In the genomic region with DNA sequence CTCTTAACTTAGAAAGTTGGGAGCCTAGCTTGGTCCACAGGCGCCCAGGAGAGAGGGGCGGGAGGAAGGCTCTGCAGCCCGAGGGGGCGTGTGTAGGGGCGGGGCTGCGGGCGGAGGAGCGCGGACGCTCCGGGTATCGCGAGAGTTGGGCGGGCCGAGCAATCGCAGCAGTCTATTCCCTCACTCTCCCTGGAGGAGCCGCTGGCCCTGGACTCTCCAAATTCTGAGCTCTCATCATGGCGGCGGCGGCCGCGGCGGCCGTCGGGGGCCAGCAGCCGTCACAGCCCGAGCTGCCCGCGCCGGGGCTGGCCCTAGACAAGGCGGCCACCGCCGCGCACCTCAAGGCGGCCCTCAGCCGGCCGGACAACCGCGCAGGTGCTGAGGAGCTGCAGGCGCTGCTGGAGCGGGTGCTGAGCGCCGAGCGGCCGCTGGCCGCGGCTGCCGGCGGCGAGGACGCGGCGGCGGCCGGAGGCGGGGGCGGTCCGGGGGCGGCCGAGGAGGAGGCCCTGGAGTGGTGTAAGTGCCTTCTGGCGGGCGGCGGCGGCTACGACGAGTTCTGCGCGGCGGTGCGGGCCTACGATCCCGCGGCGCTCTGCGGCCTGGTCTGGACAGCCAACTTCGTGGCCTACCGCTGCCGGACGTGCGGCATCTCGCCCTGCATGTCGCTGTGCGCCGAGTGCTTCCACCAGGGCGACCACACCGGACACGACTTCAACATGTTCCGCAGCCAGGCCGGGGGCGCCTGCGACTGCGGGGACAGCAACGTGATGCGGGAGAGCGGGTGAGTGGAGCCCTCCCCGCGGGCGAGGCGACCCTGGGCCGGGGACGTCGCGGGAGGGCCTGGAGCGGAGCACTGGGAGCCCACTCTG, we compare ENCODE assay signal across 1 cellular context.
TF ChIP-seq lines count a peak whose summit lies in the region.

A gene with protein sequence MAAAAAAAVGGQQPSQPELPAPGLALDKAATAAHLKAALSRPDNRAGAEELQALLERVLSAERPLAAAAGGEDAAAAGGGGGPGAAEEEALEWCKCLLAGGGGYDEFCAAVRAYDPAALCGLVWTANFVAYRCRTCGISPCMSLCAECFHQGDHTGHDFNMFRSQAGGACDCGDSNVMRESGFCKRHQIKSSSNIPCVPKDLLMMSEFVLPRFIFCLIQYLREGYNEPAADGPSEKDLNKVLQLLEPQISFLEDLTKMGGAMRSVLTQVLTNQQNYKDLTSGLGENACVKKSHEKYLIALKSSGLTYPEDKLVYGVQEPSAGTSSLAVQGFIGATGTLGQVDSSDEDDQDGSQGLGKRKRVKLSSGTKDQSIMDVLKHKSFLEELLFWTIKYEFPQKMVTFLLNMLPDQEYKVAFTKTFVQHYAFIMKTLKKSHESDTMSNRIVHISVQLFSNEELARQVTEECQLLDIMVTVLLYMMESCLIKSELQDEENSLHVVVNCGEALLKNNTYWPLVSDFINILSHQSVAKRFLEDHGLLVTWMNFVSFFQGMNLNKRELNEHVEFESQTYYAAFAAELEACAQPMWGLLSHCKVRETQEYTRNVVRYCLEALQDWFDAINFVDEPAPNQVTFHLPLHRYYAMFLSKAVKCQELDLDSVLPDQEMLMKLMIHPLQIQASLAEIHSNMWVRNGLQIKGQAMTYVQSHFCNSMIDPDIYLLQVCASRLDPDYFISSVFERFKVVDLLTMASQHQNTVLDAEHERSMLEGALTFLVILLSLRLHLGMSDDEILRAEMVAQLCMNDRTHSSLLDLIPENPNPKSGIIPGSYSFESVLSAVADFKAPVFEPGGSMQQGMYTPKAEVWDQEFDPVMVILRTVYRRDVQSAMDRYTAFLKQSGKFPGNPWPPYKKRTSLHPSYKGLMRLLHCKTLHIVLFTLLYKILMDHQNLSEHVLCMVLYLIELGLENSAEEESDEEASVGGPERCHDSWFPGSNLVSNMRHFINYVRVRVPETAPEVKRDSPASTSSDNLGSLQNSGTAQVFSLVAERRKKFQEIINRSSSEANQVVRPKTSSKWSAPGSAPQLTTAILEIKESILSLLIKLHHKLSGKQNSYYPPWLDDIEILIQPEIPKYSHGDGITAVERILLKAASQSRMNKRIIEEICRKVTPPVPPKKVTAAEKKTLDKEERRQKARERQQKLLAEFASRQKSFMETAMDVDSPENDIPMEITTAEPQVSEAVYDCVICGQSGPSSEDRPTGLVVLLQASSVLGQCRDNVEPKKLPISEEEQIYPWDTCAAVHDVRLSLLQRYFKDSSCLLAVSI (N-terminal part only) (plus strand): TSS at position 183 of the 869 bp plus-strand sequence. CDS start 54 bp downstream, at position 237.

TF ChIP-seq in K562, 482 proteins besides CTCF, POLR2A, EP300 and RAD21 (continued from another document):
- TF ChIP-seq, protein P1, sequence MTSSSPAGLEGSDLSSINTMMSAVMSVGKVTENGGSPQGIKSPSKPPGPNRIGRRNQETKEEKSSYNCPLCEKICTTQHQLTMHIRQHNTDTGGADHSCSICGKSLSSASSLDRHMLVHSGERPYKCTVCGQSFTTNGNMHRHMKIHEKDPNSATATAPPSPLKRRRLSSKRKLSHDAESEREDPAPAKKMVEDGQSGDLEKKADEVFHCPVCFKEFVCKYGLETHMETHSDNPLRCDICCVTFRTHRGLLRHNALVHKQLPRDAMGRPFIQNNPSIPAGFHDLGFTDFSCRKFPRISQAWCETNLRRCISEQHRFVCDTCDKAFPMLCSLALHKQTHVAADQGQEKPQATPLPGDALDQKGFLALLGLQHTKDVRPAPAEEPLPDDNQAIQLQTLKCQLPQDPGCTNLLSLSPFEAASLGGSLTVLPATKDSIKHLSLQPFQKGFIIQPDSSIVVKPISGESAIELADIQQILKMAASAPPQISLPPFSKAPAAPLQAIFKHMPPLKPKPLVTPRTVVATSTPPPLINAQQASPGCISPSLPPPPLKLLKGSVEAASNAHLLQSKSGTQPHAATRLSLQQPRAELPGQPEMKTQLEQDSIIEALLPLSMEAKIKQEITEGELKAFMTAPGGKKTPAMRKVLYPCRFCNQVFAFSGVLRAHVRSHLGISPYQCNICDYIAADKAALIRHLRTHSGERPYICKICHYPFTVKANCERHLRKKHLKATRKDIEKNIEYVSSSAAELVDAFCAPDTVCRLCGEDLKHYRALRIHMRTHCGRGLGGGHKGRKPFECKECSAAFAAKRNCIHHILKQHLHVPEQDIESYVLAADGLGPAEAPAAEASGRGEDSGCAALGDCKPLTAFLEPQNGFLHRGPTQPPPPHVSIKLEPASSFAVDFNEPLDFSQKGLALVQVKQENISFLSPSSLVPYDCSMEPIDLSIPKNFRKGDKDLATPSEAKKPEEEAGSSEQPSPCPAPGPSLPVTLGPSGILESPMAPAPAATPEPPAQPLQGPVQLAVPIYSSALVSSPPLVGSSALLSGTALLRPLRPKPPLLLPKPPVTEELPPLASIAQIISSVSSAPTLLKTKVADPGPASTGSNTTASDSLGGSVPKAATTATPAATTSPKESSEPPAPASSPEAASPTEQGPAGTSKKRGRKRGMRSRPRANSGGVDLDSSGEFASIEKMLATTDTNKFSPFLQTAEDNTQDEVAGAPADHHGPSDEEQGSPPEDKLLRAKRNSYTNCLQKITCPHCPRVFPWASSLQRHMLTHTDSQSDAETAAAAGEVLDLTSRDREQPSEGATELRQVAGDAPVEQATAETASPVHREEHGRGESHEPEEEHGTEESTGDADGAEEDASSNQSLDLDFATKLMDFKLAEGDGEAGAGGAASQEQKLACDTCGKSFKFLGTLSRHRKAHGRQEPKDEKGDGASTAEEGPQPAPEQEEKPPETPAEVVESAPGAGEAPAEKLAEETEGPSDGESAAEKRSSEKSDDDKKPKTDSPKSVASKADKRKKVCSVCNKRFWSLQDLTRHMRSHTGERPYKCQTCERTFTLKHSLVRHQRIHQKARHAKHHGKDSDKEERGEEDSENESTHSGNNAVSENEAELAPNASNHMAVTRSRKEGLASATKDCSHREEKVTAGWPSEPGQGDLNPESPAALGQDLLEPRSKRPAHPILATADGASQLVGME (CRISPR knock-in tag; IDR thresholded peaks at IDR 0.05) = peak; percentile 38; the same call in 1 of the 2 replicates
- TF ChIP-seq, protein P2, sequence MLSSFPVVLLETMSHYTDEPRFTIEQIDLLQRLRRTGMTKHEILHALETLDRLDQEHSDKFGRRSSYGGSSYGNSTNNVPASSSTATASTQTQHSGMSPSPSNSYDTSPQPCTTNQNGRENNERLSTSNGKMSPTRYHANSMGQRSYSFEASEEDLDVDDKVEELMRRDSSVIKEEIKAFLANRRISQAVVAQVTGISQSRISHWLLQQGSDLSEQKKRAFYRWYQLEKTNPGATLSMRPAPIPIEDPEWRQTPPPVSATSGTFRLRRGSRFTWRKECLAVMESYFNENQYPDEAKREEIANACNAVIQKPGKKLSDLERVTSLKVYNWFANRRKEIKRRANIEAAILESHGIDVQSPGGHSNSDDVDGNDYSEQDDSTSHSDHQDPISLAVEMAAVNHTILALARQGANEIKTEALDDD (IDR thresholded peaks at IDR 0.05) = peak; percentile 44; the same call in 1 of the 2 replicates
- TF ChIP-seq MBD2 (IDR thresholded peaks at IDR 0.05; ENCODE audit: borderline replicate concordance, low read depth) (0 out of 2 replicates have a peak, but pooled peaks have one; percentile 49), SMAD1 (IDR thresholded peaks at IDR 0.05; ENCODE audit: low read depth, low read length, partially characterized antibody) (peak; percentile 77), HDAC3 (IDR thresholded peaks at IDR 0.05; ENCODE audit: borderline replicate concordance, partially characterized antibody) (peak; percentile 22), ZNF384 (IDR thresholded peaks at IDR 0.05; ENCODE audit: low read depth, low read length) (no peak), ZNF583 (CRISPR knock-in tag; IDR thresholded peaks at IDR 0.05) (peak; percentile 38; the same call in 1 of the 2 replicates), ZNF561 (CRISPR knock-in tag; conservative IDR thresholded peaks at IDR 0.05) (no peak), KLF13 (tag; IDR thresholded peaks at IDR 0.05; ENCODE audit: borderline replicate concordance, low read depth) (peak; percentile 76), RBM25 (IDR thresholded peaks at IDR 0.05; ENCODE audit: low read depth, low read length, severe bottlenecking) (peak; percentile 96), CREM (IDR thresholded peaks at IDR 0.05; ENCODE audit: low read depth) (peak; percentile 55), FOSL1 (tag; conservative IDR thresholded peaks at IDR 0.05) (peak; percentile 43; the same call in 1 of the 2 replicates)
- TF ChIP-seq, protein P3, sequence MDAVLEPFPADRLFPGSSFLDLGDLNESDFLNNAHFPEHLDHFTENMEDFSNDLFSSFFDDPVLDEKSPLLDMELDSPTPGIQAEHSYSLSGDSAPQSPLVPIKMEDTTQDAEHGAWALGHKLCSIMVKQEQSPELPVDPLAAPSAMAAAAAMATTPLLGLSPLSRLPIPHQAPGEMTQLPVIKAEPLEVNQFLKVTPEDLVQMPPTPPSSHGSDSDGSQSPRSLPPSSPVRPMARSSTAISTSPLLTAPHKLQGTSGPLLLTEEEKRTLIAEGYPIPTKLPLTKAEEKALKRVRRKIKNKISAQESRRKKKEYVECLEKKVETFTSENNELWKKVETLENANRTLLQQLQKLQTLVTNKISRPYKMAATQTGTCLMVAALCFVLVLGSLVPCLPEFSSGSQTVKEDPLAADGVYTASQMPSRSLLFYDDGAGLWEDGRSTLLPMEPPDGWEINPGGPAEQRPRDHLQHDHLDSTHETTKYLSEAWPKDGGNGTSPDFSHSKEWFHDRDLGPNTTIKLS (IDR thresholded peaks at IDR 0.05; ENCODE audit: borderline replicate concordance, low read depth) = peak; percentile 73; the same call in 1 of the 2 replicates
- TF ChIP-seq, protein P4, sequence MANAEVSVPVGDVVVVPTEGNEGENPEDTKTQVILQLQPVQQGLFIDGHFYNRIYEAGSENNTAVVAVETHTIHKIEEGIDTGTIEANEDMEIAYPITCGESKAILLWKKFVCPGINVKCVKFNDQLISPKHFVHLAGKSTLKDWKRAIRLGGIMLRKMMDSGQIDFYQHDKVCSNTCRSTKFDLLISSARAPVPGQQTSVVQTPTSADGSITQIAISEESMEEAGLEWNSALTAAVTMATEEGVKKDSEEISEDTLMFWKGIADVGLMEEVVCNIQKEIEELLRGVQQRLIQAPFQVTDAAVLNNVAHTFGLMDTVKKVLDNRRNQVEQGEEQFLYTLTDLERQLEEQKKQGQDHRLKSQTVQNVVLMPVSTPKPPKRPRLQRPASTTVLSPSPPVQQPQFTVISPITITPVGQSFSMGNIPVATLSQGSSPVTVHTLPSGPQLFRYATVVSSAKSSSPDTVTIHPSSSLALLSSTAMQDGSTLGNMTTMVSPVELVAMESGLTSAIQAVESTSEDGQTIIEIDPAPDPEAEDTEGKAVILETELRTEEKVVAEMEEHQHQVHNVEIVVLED (CRISPR knock-in tag; IDR thresholded peaks at IDR 0.05) = 0 out of 2 replicates have a peak, but pooled peaks have one; percentile 6
TF ChIP-seq in K562: peak in this region for 104.
